ENCODE assay signal across 16 cellular contexts in the genomic region with DNA sequence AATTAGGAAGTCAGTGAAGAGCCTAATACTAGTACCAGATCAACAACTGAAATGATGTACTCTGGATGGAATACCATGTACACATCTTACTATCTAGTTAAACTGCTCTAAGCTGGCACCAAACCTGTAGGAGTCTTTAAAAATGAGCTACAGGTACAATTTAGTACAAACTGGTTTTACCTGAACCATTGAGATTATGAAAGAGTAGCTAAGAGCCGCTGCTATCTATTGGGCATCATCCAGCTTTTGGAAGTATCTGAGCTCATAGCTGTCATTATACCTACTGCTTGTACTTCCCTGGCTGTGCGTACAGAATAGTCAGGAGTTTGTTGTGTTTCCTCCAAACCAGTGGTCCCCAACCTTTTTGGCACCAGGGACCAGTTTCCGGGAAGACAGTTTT. TPM values are rescaled to one million over a fixed set of nuclear protein-coding genes. Genes with fewer than 3 reads are reported as not detected.
A peak's percentile ranks its signal among the peaks of the same experiment; 100 is the strongest.
DNase-seq lines count a peak whose midpoint lies in the region; ATAC-seq and TF ChIP-seq lines count a peak whose summit lies in the region.
"Had no signal": no experiment of that assay in that cellular context is flagged by ENCODE, and none has a peak within 500 bp of the region (broad histone marks: within the 10 kb centered on the region; RNA-seq: fewer than 3 reads in every experiment).

No MANE protein-coding gene starts in this region.

- H3K27me3 ChIP-seq in upper lobe of right lung (no peaks in the 10 kb centered on the region), spleen (replicated peaks in 1 of 7) (no peaks in the 10 kb centered on the region)

- peaks cover 9% of the 10 kb centered on the region for H3K36me3 ChIP-seq in upper lobe of right lung
- peaks cover 0 to 14% (median 0%) of the 10 kb centered on the region in 6 donors for H3K36me3 ChIP-seq in spleen
- H3K36me3 ChIP-seq: BE2C had no signal

- H3K4me3 ChIP-seq in epithelial cell of esophagus (ENCODE audit: low read length): no peak overlapping the region
- no peak overlapping the region for H3K4me3 ChIP-seq in upper lobe of right lung
- no peak overlapping the region for H3K4me3 ChIP-seq in spleen
- H3K4me3 ChIP-seq: A549 had no signal

- peak; percentile 64 for DNase-seq in NCI-H2029 (lab: John Stamatoyannopoulos, UW)
- DNase-seq in epithelial cell of esophagus (ENCODE audit: low read depth): peak; percentile 55
- no peak for DNase-seq in upper lobe of right lung
- no peak for DNase-seq in NCI-H1048 (lab: John Stamatoyannopoulos, UW)
- DNase-seq in spleen: no peak
- DNase-seq: BE2C; CD8-positive, alpha-beta T cell; COR-L47; DMS153; DMS79 treated with DMSO at 0.1 percent for 48 hours; EL; GOT3; H9 had no signal

- H3K4me1 ChIP-seq in upper lobe of right lung: no peaks in the 10 kb centered on the region
- H3K4me1 ChIP-seq in spleen: no peaks in the 10 kb centered on the region
- H3K4me1 ChIP-seq: A549, BE2C had no signal

- intact Hi-C loops in upper lobe of right lung (cut with DNase I) (no loop called here), spleen (cut with DNase I; ENCODE audit: low total_unique reads) (no loop called here)

- no peak for TF ChIP-seq POLR2A in spleen (IDR thresholded peaks at IDR 0.05)

- H3K9me3 ChIP-seq in upper lobe of right lung (no peaks in the 10 kb centered on the region), spleen (peaks cover 0 to 10% (median 6%) of the 10 kb centered on the region in 8 donors)
- H3K9me3 ChIP-seq: A549, BE2C had no signal

- WGBS in spleen, 5 donors: 93 to 98% (median 95%) methylated on average over 3 of the region's 3 CpGs

- TF ChIP-seq CTCF in C4-2B (conservative IDR thresholded peaks at IDR 0.05) (no peak), epithelial cell of esophagus (IDR thresholded peaks at IDR 0.05; ENCODE audit: insufficient read depth, low read depth, low read length, missing control alignments) (no peak), upper lobe of right lung (IDR thresholded peaks at IDR 0.05) (no peak), spleen (IDR thresholded peaks at IDR 0.05 in 8 of 11, conservative IDR thresholded peaks at IDR 0.05 in 3 of 11) (no peak)

- peak; percentile 45 for ATAC-seq in upper lobe of right lung
- no peak for ATAC-seq in HG03457 (IDR thresholded peaks at IDR 0.05; ENCODE audit: unreplicated experiment)
- ATAC-seq: A549; CD8-positive, alpha-beta T cell had no signal

- peak overlapping the region; percentile 54; the same call in 1 of the 2 replicates for H3K27ac ChIP-seq in C4-2B
- H3K27ac ChIP-seq in upper lobe of right lung: no peak overlapping the region
- H3K27ac ChIP-seq in spleen: no peak overlapping the region
- H3K27ac ChIP-seq: A549 had no signal

RNA-seq across cellular contexts. Expression of a gene that starts 12.4 kb away (rescaled TPM):
- total RNA-seq in upper lobe of right lung: 14.8 TPM
- 10 to 100 TPM in 1 of 7 donors, 1 to 10 TPM in 6; 6.8 to 15.7 (median 8.5) TPM for total RNA-seq in spleen
- polyA plus RNA-seq in spleen: 1 to 10 TPM; 1.3 to 1.6 (median 1.5) TPM

Comparison
In these comparisons a context has a peak if more than half of its experiments do, and no peak if none do; other contexts are left out.
1. DNase-seq: peak in NCI-H2029 (single experiment) and epithelial cell of esophagus (single experiment); none in upper lobe of right lung (single experiment), NCI-H1048 (single experiment) and spleen (single experiment).